22 cellular contexts compared by ENCODE assay signal in the genomic region with DNA sequence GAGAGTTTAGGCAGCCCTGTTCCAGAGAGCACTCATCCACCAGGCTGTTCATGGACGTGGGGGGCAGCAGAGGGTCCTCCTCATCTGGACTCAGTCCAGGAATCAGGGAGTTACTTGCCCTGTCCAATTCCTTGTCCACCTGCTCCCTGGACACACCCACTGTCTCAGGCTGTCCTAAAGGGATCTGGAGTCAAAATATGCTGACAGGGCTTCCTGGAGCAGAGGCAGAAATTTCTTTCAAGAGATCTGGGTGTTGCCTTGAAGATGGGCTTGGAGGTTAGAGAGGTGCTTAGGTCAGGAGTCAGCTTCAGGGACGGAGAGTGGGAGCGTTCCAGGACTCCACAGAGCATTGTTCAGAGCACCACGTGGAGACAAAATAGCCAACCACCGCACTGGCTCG.
A peak's percentile ranks its signal among the peaks of the same experiment; 100 is the strongest.
DNase-seq lines count a peak whose midpoint lies in the region; ATAC-seq, FAIRE-seq and TF ChIP-seq lines count a peak whose summit lies in the region.
"Had no signal": no experiment of that assay in that cellular context is flagged by ENCODE, and none has a peak within 500 bp of the region (broad histone marks: within the 10 kb centered on the region; RNA-seq: fewer than 3 reads in every experiment).

No MANE protein-coding gene starts in this region.

- no peak overlapping the region for H3K23ac ChIP-seq in mesenchymal stem cell (ENCODE audit: low read length in 2 of 2)

- CTCF ChIA-PET in HepG2 (lab: Yijun Ruan, JAX; ENCODE audit: low intra/inter-chr PET ratio, low total read pairs): no interaction called here
- CTCF ChIA-PET in K562 (lab: Yijun Ruan, JAX; ENCODE audit: low intra/inter-chr PET ratio): no interaction called here

- no peaks in the 10 kb centered on the region for H3K9me3 ChIP-seq in HepG2 (ENCODE audit: low read length)
- no peaks in the 10 kb centered on the region for H3K9me3 ChIP-seq in right lobe of liver
- H3K9me3 ChIP-seq in K562 (replicated peaks; ENCODE audit: control insufficient read depth, insufficient read depth, low read depth, low read length): no peaks in the 10 kb centered on the region
- no peaks in the 10 kb centered on the region for H3K9me3 ChIP-seq in mesenchymal stem cell (ENCODE audit: control insufficient read depth, low read length)
- H3K9me3 ChIP-seq in SJCRH30 (replicated peaks): no peaks in the 10 kb centered on the region
- H3K9me3 ChIP-seq: BLaER1 treated with 17β-estradiol and CSF1 and Interleukin-3, amounts not matched to agents 10 nM and 100 nM; Caco-2 had no signal

- H2AK5ac ChIP-seq in mesenchymal stem cell (ENCODE audit: low read length, severe bottlenecking): no peak overlapping the region

- H3K4me1 ChIP-seq in HepG2 (ENCODE audit: insufficient read depth, low read length) (no peaks in the 10 kb centered on the region), right lobe of liver (no peaks in the 10 kb centered on the region), K562 (replicated peaks in 1 of 2; ENCODE audit: control insufficient read depth in 2 of 2, insufficient read depth in 2 of 2, low read length in 2 of 2) (no peaks in the 10 kb centered on the region), mesenchymal stem cell (ENCODE audit: control insufficient read depth, insufficient read depth, low read depth, low read length) (no peaks in the 10 kb centered on the region), SJCRH30 (no peaks in the 10 kb centered on the region)
- H3K4me1 ChIP-seq: BLaER1 treated with 17β-estradiol and CSF1 and Interleukin-3, amounts not matched to agents 10 nM and 100 nM; Caco-2 had no signal

- H2BK15ac ChIP-seq in mesenchymal stem cell (ENCODE audit: low read depth, poor library complexity, severe bottlenecking): no peak overlapping the region

- H3K14ac ChIP-seq in mesenchymal stem cell (ENCODE audit: low read length in 2 of 2): no peak overlapping the region

- H3K9me1 ChIP-seq in K562 (ENCODE audit: control insufficient read depth, insufficient read depth, low read length): no peaks in the 10 kb centered on the region

- no peak for DNase-seq in HepG2 (ENCODE audit: low spot score)
- DNase-seq in right lobe of liver: no peak
- DNase-seq in K562 (ENCODE audit: extremely low read depth in 1 of 4, low spot score in 3 of 4): no peak
- DNase-seq in mesenchymal stem cell: no peak
- DNase-seq in SJCRH30: no peak
- no peak for DNase-seq in activated T-cell treated with anti-CD3 and anti-CD28 coated beads for 4 hours
- DNase-seq: 8988T; AML-193; Caco-2; Calu3; CD4-positive, alpha-beta T cell; CD8-positive, alpha-beta T cell; DMS79 treated with DMSO at 0.1 percent for 48 hours; GF-D8 had no signal

- H3K18ac ChIP-seq in mesenchymal stem cell (ENCODE audit: low read depth in 1 of 2, low read length in 2 of 2): no peak overlapping the region

- no TSS peak for BruUV-seq in HepG2 (replicated peaks; lab: Mats Ljungman, UMichigan)
- no TSS peak for BruUV-seq in K562 (replicated peaks; lab: Mats Ljungman, UMichigan)

- no peak overlapping the region for H3K4ac ChIP-seq in mesenchymal stem cell (ENCODE audit: low read depth in 1 of 2, low read length in 2 of 2)

- FAIRE-seq in HepG2 (lab: Jason Lieb, UNC) (no peak), K562 (lab: Jason Lieb, UNC) (no peak)
- FAIRE-seq: A204.1, D721Med, G401.6, GM12891, GM19239 had no signal

- no peak overlapping the region for H2BK5ac ChIP-seq in mesenchymal stem cell (ENCODE audit: low read depth, low read length, poor library complexity, severe bottlenecking)

- H3K79me2 ChIP-seq in HepG2 (ENCODE audit: insufficient read depth, low read length): no peaks in the 10 kb centered on the region
- H3K79me2 ChIP-seq in K562 (ENCODE audit: control insufficient read depth, insufficient read depth, low read length): no peaks in the 10 kb centered on the region

- H3K4me2 ChIP-seq in HepG2 (ENCODE audit: low read depth, low read length) (no peak overlapping the region), K562 (ENCODE audit: insufficient read depth, low read length) (no peak overlapping the region), mesenchymal stem cell (ENCODE audit: low read length, poor library complexity, severe bottlenecking) (no peak overlapping the region)
- H3K4me2 ChIP-seq: BLaER1 treated with 17β-estradiol and CSF1 and Interleukin-3, amounts not matched to agents 10 nM and 100 nM had no signal

- TF ChIP-seq RAD21 in HepG2 (CRISPR knock-in tag; IDR thresholded peaks at IDR 0.05): no peak
- TF ChIP-seq RAD21 in K562 (CRISPR knock-in tag; conservative IDR thresholded peaks at IDR 0.05 in 1 of 2, IDR thresholded peaks at IDR 0.05 in 1 of 2): no peak

- H3K27me3 ChIP-seq in HepG2 (ENCODE audit: control insufficient read depth in 1 of 2, insufficient read depth in 2 of 2, low read length in 2 of 2) (0 out of 5 replicates have a peak, but pooled peaks cover 0 to 8% of the 10 kb centered on the region in 2 experiments), right lobe of liver (no peaks in the 10 kb centered on the region), K562 (ENCODE audit: control insufficient read depth in 2 of 2, insufficient read depth in 2 of 2, low read length in 2 of 2) (peaks cover 0 to 8% of the 10 kb centered on the region in 2 experiments; a peak in 1 of 5 replicates), mesenchymal stem cell (ENCODE audit: control insufficient read depth in 1 of 2, insufficient read depth in 1 of 2, low read length in 2 of 2) (peaks cover 5 to 6% of the 10 kb centered on the region in 2 experiments), SJCRH30 (no peaks in the 10 kb centered on the region; the same call in 1 of the 2 replicates)
- H3K27me3 ChIP-seq: BLaER1 treated with 17β-estradiol and CSF1 and Interleukin-3, amounts not matched to agents 10 nM and 100 nM had no signal

- H4K91ac ChIP-seq in mesenchymal stem cell (ENCODE audit: low read length): no peak overlapping the region

- no peak overlapping the region for H3K27ac ChIP-seq in HepG2 (ENCODE audit: extremely low read length, insufficient read depth, low read length)
- no peak overlapping the region for H3K27ac ChIP-seq in right lobe of liver
- no peak overlapping the region for H3K27ac ChIP-seq in K562 (ENCODE audit: extremely low read depth, low read depth, low read length)
- H3K27ac ChIP-seq in mesenchymal stem cell (ENCODE audit: low read length, poor library complexity, severe bottlenecking): no peak overlapping the region
- H3K27ac ChIP-seq in SJCRH30: no peak overlapping the region
- H3K27ac ChIP-seq: BLaER1 treated with 17β-estradiol and CSF1 and Interleukin-3, amounts not matched to agents 10 nM and 100 nM; C4-2B had no signal

- intact Hi-C loops in HepG2 (cut with micrococcal nuclease; ENCODE audit: unreplicated experiment): no loop called here
- intact Hi-C loops in right lobe of liver (cut with DNase I): no loop called here
- intact Hi-C loops in K562 (cut with micrococcal nuclease): no loop called here

- no peaks in the 10 kb centered on the region for H3K36me3 ChIP-seq in HepG2 (replicated peaks in 1 of 2; ENCODE audit: control insufficient read depth in 1 of 2, insufficient read depth in 2 of 2, low read length in 2 of 2)
- no peaks in the 10 kb centered on the region for H3K36me3 ChIP-seq in right lobe of liver
- H3K36me3 ChIP-seq in K562 (ENCODE audit: control insufficient read depth, insufficient read depth, low read length): no peaks in the 10 kb centered on the region
- no peaks in the 10 kb centered on the region for H3K36me3 ChIP-seq in mesenchymal stem cell (ENCODE audit: control insufficient read depth in 1 of 2, insufficient read depth in 2 of 2, low read depth in 1 of 2, low read length in 2 of 2)
- H3K36me3 ChIP-seq in SJCRH30: no peaks in the 10 kb centered on the region
- H3K36me3 ChIP-seq: BLaER1 treated with 17β-estradiol and CSF1 and Interleukin-3, amounts not matched to agents 10 nM and 100 nM had no signal

- TF ChIP-seq CTCF in HepG2 (CRISPR knock-in tag; IDR thresholded peaks at IDR 0.05) (no peak), right lobe of liver (IDR thresholded peaks at IDR 0.05) (no peak), K562 (IDR thresholded peaks at IDR 0.05 in 2 of 3, conservative IDR thresholded peaks at IDR 0.05 in 1 of 3; ENCODE audit: insufficient read depth in 2 of 3, low read depth in 1 of 3, low read length in 3 of 3) (no peak)

- in situ Hi-C loops in HepG2 (cut with HindIII; ENCODE audit: extremely low pct_ligation_motif_present, low pct_unique_long_range_greater_than_20kb) (no loop called here), K562 (cut with MboI) (no loop called here)

- H3K79me1 ChIP-seq in mesenchymal stem cell (replicated peaks; ENCODE audit: low read length, poor library complexity, severe bottlenecking): no peaks in the 10 kb centered on the region

- ATAC-seq in HepG2 (no peak), right lobe of liver (no peak), K562 (no peak), HG03571 (IDR thresholded peaks at IDR 0.05; ENCODE audit: unreplicated experiment) (no peak)
- ATAC-seq: CD8-positive, alpha-beta T cell had no signal

- TF ChIP-seq EP300 in HepG2 (IDR thresholded peaks at IDR 0.05; ENCODE audit: low read depth in 2 of 2, low read length in 2 of 2) (no peak), HepG2 (CRISPR knock-in tag; IDR thresholded peaks at IDR 0.05; ENCODE audit: borderline replicate concordance) (no peak), K562 (IDR thresholded peaks at IDR 0.05; ENCODE audit: low read length) (no peak)

- H2AFZ ChIP-seq in HepG2 (ENCODE audit: low read length) (no peak overlapping the region), K562 (ENCODE audit: low read depth, low read length) (no peak overlapping the region), mesenchymal stem cell (ENCODE audit: low read depth, low read length) (no peak overlapping the region)

- H3K4me3 ChIP-seq in HepG2 (replicated peaks in 1 of 3; ENCODE audit: insufficient read depth in 1 of 3, low read depth in 2 of 3, low read length in 3 of 3) (no peak overlapping the region), right lobe of liver (no peak overlapping the region), K562 (no peak overlapping the region), mesenchymal stem cell (ENCODE audit: insufficient read depth in 1 of 2, low read depth in 1 of 2, low read length in 2 of 2) (no peak overlapping the region), SJCRH30 (no peak overlapping the region)
- H3K4me3 ChIP-seq: BLaER1 treated with 17β-estradiol and CSF1 and Interleukin-3, amounts not matched to agents 10 nM and 100 nM had no signal

- H4K20me1 ChIP-seq in HepG2 (ENCODE audit: insufficient read depth, low read length): no peaks in the 10 kb centered on the region
- no peaks in the 10 kb centered on the region for H4K20me1 ChIP-seq in K562 (replicated peaks; ENCODE audit: control insufficient read depth, insufficient read depth, low read length)
- H4K20me1 ChIP-seq: BLaER1 treated with 17β-estradiol and CSF1 and Interleukin-3, amounts not matched to agents 10 nM and 100 nM had no signal

- H2BK120ac ChIP-seq in mesenchymal stem cell (ENCODE audit: low read depth, low read length): no peak overlapping the region

- 4% methylated on average over 4 of the region's 6 CpGs for WGBS in HepG2 (ENCODE audit: low lambda C conversion rate)
- WGBS in right lobe of liver (ENCODE audit: insufficient coverage, low coverage, low lambda C conversion rate, missing lambda C conversion rate): 62% methylated on average over 6 of the region's 6 CpGs
- WGBS in K562 (ENCODE audit: insufficient coverage, low coverage, missing lambda C conversion rate): 0% methylated on average over 6 of the region's 6 CpGs
- WGBS in mesenchymal stem cell: 69% methylated on average over 6 of the region's 6 CpGs

- no peak overlapping the region for H2BK12ac ChIP-seq in mesenchymal stem cell (ENCODE audit: low read length in 2 of 2)

- no peak overlapping the region for H3K9ac ChIP-seq in HepG2 (ENCODE audit: insufficient read depth, low read depth, low read length)
- H3K9ac ChIP-seq in K562 (ENCODE audit: insufficient read depth in 1 of 2, low read depth in 2 of 2, low read length in 2 of 2): no peak overlapping the region
- H3K9ac ChIP-seq in mesenchymal stem cell (ENCODE audit: low read length): no peak overlapping the region
- H3K9ac ChIP-seq: BLaER1 treated with 17β-estradiol and CSF1 and Interleukin-3, amounts not matched to agents 10 nM and 100 nM had no signal

- POLR2A ChIA-PET in HepG2 (lab: Yijun Ruan, JAX) (no interaction called here), K562 (lab: Yijun Ruan, JAX) (no interaction called here)

- H4K8ac ChIP-seq in mesenchymal stem cell (ENCODE audit: low read length): peak overlapping the region; percentile 2

- no peak for TF ChIP-seq POLR2A in HepG2 (IDR thresholded peaks at IDR 0.05; ENCODE audit: insufficient read depth in 1 of 2, low read depth in 2 of 2, low read length in 2 of 2)
- no peak for TF ChIP-seq POLR2A in right lobe of liver (IDR thresholded peaks at IDR 0.05)
- no peak for TF ChIP-seq POLR2A in K562 (conservative IDR thresholded peaks at IDR 0.05)
